ENCODE assay signal across 8 cellular contexts in the genomic region with DNA sequence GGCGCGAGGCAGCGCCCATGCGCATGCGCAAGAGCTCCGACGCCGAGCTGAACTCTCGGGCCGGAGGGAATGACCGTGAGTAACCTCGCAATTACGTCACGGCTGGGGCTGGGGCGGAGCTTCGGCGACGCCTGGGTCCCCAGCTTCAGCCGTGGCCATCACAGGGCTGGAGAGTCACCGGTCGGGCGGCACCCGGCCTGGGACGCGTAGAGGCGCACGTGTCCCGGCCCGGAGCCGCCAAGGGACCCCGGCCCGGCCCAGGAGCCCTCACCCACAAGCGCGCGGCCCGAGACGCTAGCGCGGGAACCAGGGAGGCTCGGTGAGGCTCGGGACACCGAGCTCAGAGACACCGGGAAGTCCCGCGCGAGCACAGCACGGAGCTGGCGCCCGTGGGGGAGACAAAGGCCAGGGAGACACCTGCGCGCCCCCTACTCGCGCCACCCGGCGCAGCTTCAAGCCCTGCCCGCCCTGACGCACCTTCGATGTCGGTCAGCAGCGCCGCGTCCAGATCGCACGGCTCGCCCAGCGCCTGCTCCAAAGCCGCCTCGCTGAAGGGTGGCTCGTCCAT. TPM values are rescaled to one million over a fixed set of nuclear protein-coding genes. Genes with fewer than 3 reads are reported as not detected.
DNase-seq lines count a peak whose midpoint lies in the region; ATAC-seq, FAIRE-seq and TF ChIP-seq lines count a peak whose summit lies in the region.

No MANE protein-coding gene starts in this region.

- DNase-seq in NCI-H2107 (lab: John Stamatoyannopoulos, UW) (peak; percentile 81), UCSD-AML1 (lab: John Stamatoyannopoulos, UW; ENCODE audit: unreplicated experiment) (peak; percentile 97), iPS DF 6.9 (ENCODE audit: low read depth, low spot score) (peak; percentile 98), sigmoid colon (peak; percentile 99)

- H3K27ac ChIP-seq in iPS DF 6.9 (ENCODE audit: low read length) (no peak overlapping the region), sigmoid colon (peak overlapping the region; percentile 99 to 100 (median 100))

- ATAC-seq in GM18858 (IDR thresholded peaks at IDR 0.05; ENCODE audit: unreplicated experiment), result peak; percentile 56
- ATAC-seq in HG03064 (IDR thresholded peaks at IDR 0.05; ENCODE audit: low read depth, unreplicated experiment), result peak; percentile 49

- no CpG with 5 or more reads among the region's 69 CpGs for WGBS in iPS DF 6.9 (ENCODE audit: insufficient coverage, insufficient read length)
- 0% methylated on average over 69 of the region's 69 CpGs for WGBS in sigmoid colon, 2 donors

- H3K27me3 Mint-ChIP-seq in brain, result peaks cover 5% of the 10 kb centered on the region

- H3K4me1 ChIP-seq in iPS DF 6.9 (ENCODE audit: control insufficient read depth, insufficient read depth, low read length) (peaks cover 25% of the 10 kb centered on the region), sigmoid colon (peaks cover 0 to 84% (median 80%) of the 10 kb centered on the region in 4 donors)

- H3K4me3 Mint-ChIP-seq in brain, result peak overlapping the region; percentile 86 to 94 (median 86)

- peak overlapping the region; percentile 95 for H3K4me3 ChIP-seq in iPS DF 6.9 (ENCODE audit: low read length)
- peak overlapping the region; percentile 84 to 95 (median 92) for H3K4me3 ChIP-seq in sigmoid colon

- H3K27ac Mint-ChIP-seq in brain, result peak overlapping the region; percentile 89 to 96 (median 92)

- FAIRE-seq in A204.1 (lab: Jason Lieb, UNC), result peak; percentile 41

- peak in 2 of 4 donors; percentile 33 to 88 for TF ChIP-seq EP300 in sigmoid colon (IDR thresholded peaks at IDR 0.05)

- H3K27me3 ChIP-seq in iPS DF 6.9 (ENCODE audit: control insufficient read depth, insufficient read depth, low read length) (no peaks in the 10 kb centered on the region), sigmoid colon (no peaks in the 10 kb centered on the region)

- no peaks in the 10 kb centered on the region for H3K36me3 Mint-ChIP-seq in brain

- peaks cover 77% of the 10 kb centered on the region for H3K4me1 Mint-ChIP-seq in brain

- TF ChIP-seq POLR2A in sigmoid colon (IDR thresholded peaks at IDR 0.05), result peak; percentile 94 to 99

- H3K9me3 ChIP-seq in iPS DF 6.9 (ENCODE audit: control insufficient read depth, insufficient read depth, low read length), result no peaks in the 10 kb centered on the region
- H3K9me3 ChIP-seq in sigmoid colon, result no peaks in the 10 kb centered on the region

- H3K36me3 ChIP-seq in iPS DF 6.9 (ENCODE audit: control insufficient read depth, insufficient read depth, low read length) (0 out of 2 replicates have a peak, but pooled peaks cover 3% of the 10 kb centered on the region), sigmoid colon (no peaks in the 10 kb centered on the region)

- TF ChIP-seq CTCF in brain (conservative IDR thresholded peaks at IDR 0.05), result no peak
- no peak for TF ChIP-seq CTCF in sigmoid colon (IDR thresholded peaks at IDR 0.05)

- intact Hi-C loops in sigmoid colon (cut with DNase I), result loop anchor here (2.0 kb wide), 1 partner anchor 14 kb away; no protein-coding TSS in a partner anchor

- H3K9me3 Mint-ChIP-seq in brain, result peaks cover 0 to 12% (median 0%) of the 10 kb centered on the region in 5 experiments

RNA-seq across cellular contexts. Expression of a gene that starts 0.5 kb away (rescaled TPM):
- polyA plus RNA-seq in brain (ENCODE audit: insufficient read depth, low read depth, low replicate concordance) (39.4 TPM), sigmoid colon (100 to 1,000 TPM in 1 of 3 donors, 10 to 100 TPM in 2; 10.2 to 172 (median 14.3) TPM)
- total RNA-seq in sigmoid colon, result 10 to 100 TPM; 26.0 to 53.5 (median 43.5) TPM
